In genomic region chr2:1811971-1812350, GRCh38 we compare ENCODE assay signal across 19 cellular contexts.
DNase-seq lines count a peak whose midpoint lies in the region; ATAC-seq, FAIRE-seq and TF ChIP-seq lines count a peak whose summit lies in the region.
"Had no signal": no experiment of that assay in that cellular context is flagged by ENCODE, and none has a peak within 500 bp of the region (broad histone marks: within the 10 kb centered on the region; RNA-seq: fewer than 3 reads in every experiment).

No MANE protein-coding gene starts in this region.

- no peak overlapping the region for H3K4me2 ChIP-seq in trophoblast cell (ENCODE audit: low read length)
- H3K4me2 ChIP-seq: A549 had no signal

- H2BK5ac ChIP-seq in trophoblast cell (ENCODE audit: low read depth, low read length, poor library complexity) = no peak overlapping the region

- TF ChIP-seq CTCF in kidney (IDR thresholded peaks at IDR 0.05; ENCODE audit: borderline replicate concordance, extremely low read depth, insufficient read depth) = no peak

- no peak for FAIRE-seq in kidney (lab: Jason Lieb, UNC)
- FAIRE-seq: A549, GM12878, GM18507, H54, HepG2, HTR-8/SVneo had no signal

- H3K18ac ChIP-seq in trophoblast cell (ENCODE audit: low read length) = no peak overlapping the region

- no peak overlapping the region for H3K4ac ChIP-seq in trophoblast cell (ENCODE audit: low read depth, low read length)

- no peak overlapping the region for H4K12ac ChIP-seq in trophoblast cell (ENCODE audit: low read depth, low read length)

- H4K91ac ChIP-seq in trophoblast cell (ENCODE audit: low read depth, low read length) = peak overlapping the region; percentile 21

- intact Hi-C loops in kidney (cut with DNase I) = no loop called here

- H3K36me3 ChIP-seq in KOPT-K1 (ENCODE audit: insufficient read depth, low read length) (no peaks in the 10 kb centered on the region), kidney (ENCODE audit: control insufficient read depth in 1 of 2, insufficient read depth in 2 of 2, low read length in 2 of 2) (no peaks in the 10 kb centered on the region), trophoblast cell (ENCODE audit: control insufficient read depth in 1 of 2, insufficient read depth in 2 of 2, low read length in 2 of 2) (no peaks in the 10 kb centered on the region)

- H3K4me1 Mint-ChIP-seq in activated naive CD4-positive, alpha-beta T cell treated with anti-CD3 and anti-CD28 coated beads, Interleukin-2, amount 10 ng/mL, durations not matched to agents 7 days and 5 days = no peaks in the 10 kb centered on the region

- no peaks in the 10 kb centered on the region for H3K36me3 Mint-ChIP-seq in activated naive CD4-positive, alpha-beta T cell treated with anti-CD3 and anti-CD28 coated beads, Interleukin-2, amount 10 ng/mL, durations not matched to agents 7 days and 5 days

- H3K27ac ChIP-seq in KOPT-K1 (ENCODE audit: low read depth, low read length, poor library complexity, severe bottlenecking) = peak overlapping the region; percentile 41
- no peak overlapping the region for H3K27ac ChIP-seq in kidney (ENCODE audit: low read depth in 2 of 2, low read length in 2 of 2)
- H3K27ac ChIP-seq in trophoblast cell (ENCODE audit: low read depth, low read length) = no peak overlapping the region
- H3K27ac ChIP-seq: A549, GM23248 had no signal

- no peak overlapping the region for H2BK12ac ChIP-seq in trophoblast cell (ENCODE audit: low read length)

- H3K9ac ChIP-seq in kidney (ENCODE audit: low read length in 2 of 2) (no peak overlapping the region), trophoblast cell (ENCODE audit: low read length) (no peak overlapping the region)
- H3K9ac ChIP-seq: GM23248 had no signal

- H3K4me3 ChIP-seq in kidney (ENCODE audit: low read length in 2 of 2) = no peak overlapping the region
- no peak overlapping the region for H3K4me3 ChIP-seq in trophoblast cell (ENCODE audit: low read depth, low read length)
- H3K4me3 ChIP-seq: A549, GM12878, GM23248 had no signal

- no peak overlapping the region for H3K27ac Mint-ChIP-seq in activated naive CD4-positive, alpha-beta T cell treated with anti-CD3 and anti-CD28 coated beads, Interleukin-2, amount 10 ng/mL, durations not matched to agents 7 days and 5 days
- H3K27ac Mint-ChIP-seq: CD4-positive, alpha-beta T cell had no signal

- ATAC-seq in GM18519 (IDR thresholded peaks at IDR 0.05; ENCODE audit: low FRiP score, unreplicated experiment) = no peak
- ATAC-seq: GM12878, HCT116, HepG2 had no signal

- no peaks in the 10 kb centered on the region for H3K27me3 ChIP-seq in trophoblast cell (ENCODE audit: insufficient read depth, low read length)

- WGBS in trophoblast cell (ENCODE audit: extremely low coverage, insufficient coverage, insufficient read length) = no CpG with 5 or more reads among the region's 6 CpGs

- H3K4me1 ChIP-seq in kidney (ENCODE audit: control insufficient read depth in 1 of 2, insufficient read depth in 1 of 2, low read depth in 1 of 2, low read length in 2 of 2) (no peaks in the 10 kb centered on the region), trophoblast cell (ENCODE audit: control insufficient read depth in 1 of 2, insufficient read depth in 2 of 2, low read length in 2 of 2) (peaks cover 12 to 23% of the 10 kb centered on the region in 2 experiments)
- H3K4me1 ChIP-seq: A549 had no signal

- H3K9me3 ChIP-seq in KOPT-K1 (ENCODE audit: insufficient read depth, low read length, poor library complexity, severe bottlenecking) (no peaks in the 10 kb centered on the region), kidney (ENCODE audit: control insufficient read depth in 1 of 2, low read length in 2 of 2) (no peaks in the 10 kb centered on the region), trophoblast cell (ENCODE audit: insufficient read depth, low read depth, low read length) (no peaks in the 10 kb centered on the region)
- H3K9me3 ChIP-seq: A549 had no signal

- H2AK5ac ChIP-seq in trophoblast cell (ENCODE audit: low read length) = no peak overlapping the region

- no peak overlapping the region for H3K14ac ChIP-seq in trophoblast cell (ENCODE audit: low read length)

- H2BK120ac ChIP-seq in trophoblast cell (ENCODE audit: insufficient read depth, low read length, poor library complexity) = no peak overlapping the region

- H3K79me1 ChIP-seq in trophoblast cell (ENCODE audit: low read length) = peaks cover 20% of the 10 kb centered on the region

- H4K8ac ChIP-seq in trophoblast cell (ENCODE audit: low read depth, low read length) = no peak overlapping the region

- peaks cover 3% of the 10 kb centered on the region for H3K79me2 ChIP-seq in trophoblast cell (ENCODE audit: control insufficient read depth, insufficient read depth, low read length, poor library complexity)

- H3K4me3 Mint-ChIP-seq in activated naive CD4-positive, alpha-beta T cell treated with anti-CD3 and anti-CD28 coated beads, Interleukin-2, amount 10 ng/mL, durations not matched to agents 7 days and 5 days = no peak overlapping the region
- H3K4me3 Mint-ChIP-seq: CD4-positive, alpha-beta T cell had no signal

- DNase-seq in kidney (peak; percentile 39), trophoblast cell (no peak), SKM-1 (lab: John Stamatoyannopoulos, UW; ENCODE audit: unreplicated experiment) (no peak), NCI-H146 (lab: John Stamatoyannopoulos, UW) (no peak)
- DNase-seq in activated naive CD4-positive, alpha-beta T cell treated with anti-CD3 and anti-CD28 coated beads, Interleukin-2, amount 10 ng/mL, durations not matched to agents 7 days and 5 days = no peak
- DNase-seq: Calu3; CD4-positive, alpha-beta T cell; DMS 273 treated with DMSO at 0.1 percent for 48 hours; DMS79; GM23248 had no signal

- CTCF ChIA-PET in activated naive CD4-positive, alpha-beta T cell treated with anti-CD3 and anti-CD28 coated beads, Interleukin-2, amount 10 ng/mL, durations not matched to agents 7 days and 5 days (lab: Charles Lee) = no interaction called here

- H3K23ac ChIP-seq in trophoblast cell (ENCODE audit: low read length) = no peak overlapping the region

- H2AFZ ChIP-seq in trophoblast cell (ENCODE audit: insufficient read depth, low read length, poor library complexity) = no peak overlapping the region
- H2AFZ ChIP-seq: GM23248 had no signal

- H3K9me3 Mint-ChIP-seq in activated naive CD4-positive, alpha-beta T cell treated with anti-CD3 and anti-CD28 coated beads, Interleukin-2, amount 10 ng/mL, durations not matched to agents 7 days and 5 days = no peaks in the 10 kb centered on the region
- H3K9me3 Mint-ChIP-seq: CD4-positive, alpha-beta T cell had no signal

- H3K27me3 Mint-ChIP-seq in activated naive CD4-positive, alpha-beta T cell treated with anti-CD3 and anti-CD28 coated beads, Interleukin-2, amount 10 ng/mL, durations not matched to agents 7 days and 5 days = no peaks in the 10 kb centered on the region
